In genomic region chr11:842370-843002, GRCh38 we compare ENCODE assay signal across 1 cellular context.
TF ChIP-seq lines count a peak whose summit lies in the region.

TSS of gene POLR2L (minus strand) at chr11:842529. CDS start at chr11:842508, 21 bp downstream.
TSS of gene TSPAN4 (plus strand) at chr11:842852. CDS start at chr11:850305, 7,453 bp downstream.

TF ChIP-seq in HepG2, 621 proteins besides CTCF, POLR2A, EP300 and RAD21 (continued from another document and continues in another):
- TF ChIP-seq ZSCAN31 (CRISPR knock-in tag; IDR thresholded peaks at IDR 0.05; ENCODE audit: low read depth), result no peak
- TF ChIP-seq SMARCC2 (IDR thresholded peaks at IDR 0.05), result no peak
- TF ChIP-seq TBL1XR1 (IDR thresholded peaks at IDR 0.05; ENCODE audit: borderline replicate concordance, low read length, partially characterized antibody), result no peak
- peak; percentile 78 for TF ChIP-seq HOXA9 (CRISPR knock-in tag; IDR thresholded peaks at IDR 0.05; ENCODE audit: borderline replicate concordance)
- TF ChIP-seq HMGXB3 (CRISPR knock-in tag; IDR thresholded peaks at IDR 0.05; ENCODE audit: borderline replicate concordance), result no peak
- TF ChIP-seq ZNF547 (CRISPR knock-in tag; IDR thresholded peaks at IDR 0.05), result peak; percentile 84
- no peak for TF ChIP-seq ZNF333 (CRISPR knock-in tag; IDR thresholded peaks at IDR 0.05; ENCODE audit: borderline replicate concordance)
- no peak for TF ChIP-seq ZNF30 (CRISPR knock-in tag; IDR thresholded peaks at IDR 0.05)
- TF ChIP-seq TCF7L2 (IDR thresholded peaks at IDR 0.05; ENCODE audit: low read depth, low read length), result no peak
- no peak for TF ChIP-seq ZNF335 (CRISPR knock-in tag; IDR thresholded peaks at IDR 0.05)
- 0 out of 2 replicates have a peak, but pooled peaks have one; percentile 41 for TF ChIP-seq ZBTB43 (CRISPR knock-in tag; conservative IDR thresholded peaks at IDR 0.05)
- TF ChIP-seq ZSCAN29 (CRISPR knock-in tag; conservative IDR thresholded peaks at IDR 0.05), result no peak
- no peak for TF ChIP-seq ZNF569 (CRISPR knock-in tag; IDR thresholded peaks at IDR 0.05; ENCODE audit: borderline replicate concordance)
- TF ChIP-seq ETV6 (CRISPR knock-in tag; conservative IDR thresholded peaks at IDR 0.05), result peak; percentile 46; the same call in 1 of the 2 replicates
- no peak for TF ChIP-seq GPBP1L1 (CRISPR knock-in tag; IDR thresholded peaks at IDR 0.05)
- no peak for TF ChIP-seq ZNF709 (CRISPR knock-in tag; IDR thresholded peaks at IDR 0.05)
- no peak for TF ChIP-seq MIER2 (CRISPR knock-in tag; IDR thresholded peaks at IDR 0.05)
- TF ChIP-seq ZNF232 (CRISPR knock-in tag; IDR thresholded peaks at IDR 0.05; ENCODE audit: borderline replicate concordance), result peak; percentile 45; the same call in 1 of the 2 replicates
- no peak for TF ChIP-seq ZNF597 (CRISPR knock-in tag; IDR thresholded peaks at IDR 0.05)
- no peak for TF ChIP-seq ZNF350 (CRISPR knock-in tag; IDR thresholded peaks at IDR 0.05; ENCODE audit: borderline replicate concordance, low read depth)
- TF ChIP-seq ZNF451 (CRISPR knock-in tag; IDR thresholded peaks at IDR 0.05), result peak; percentile 88
- TF ChIP-seq ZNF839 (CRISPR knock-in tag; IDR thresholded peaks at IDR 0.05; ENCODE audit: borderline replicate concordance), result no peak
- no peak for TF ChIP-seq ZNF383 (CRISPR knock-in tag; IDR thresholded peaks at IDR 0.05; ENCODE audit: borderline replicate concordance)
- no peak for TF ChIP-seq E2F1 (CRISPR knock-in tag; IDR thresholded peaks at IDR 0.05)
- no peak for TF ChIP-seq ZNF530 (CRISPR knock-in tag; IDR thresholded peaks at IDR 0.05; ENCODE audit: low read depth)
- TF ChIP-seq DDIT3 (CRISPR knock-in tag; IDR thresholded peaks at IDR 0.05), result no peak
- peak; percentile 41; the same call in 1 of the 2 replicates for TF ChIP-seq NR2C2 (CRISPR knock-in tag; IDR thresholded peaks at IDR 0.05; ENCODE audit: borderline replicate concordance)
- no peak for TF ChIP-seq BCLAF1 (IDR thresholded peaks at IDR 0.05)
- TF ChIP-seq RARG (CRISPR knock-in tag; IDR thresholded peaks at IDR 0.05; ENCODE audit: low read depth), result no peak
- TF ChIP-seq KLF13 (CRISPR knock-in tag; IDR thresholded peaks at IDR 0.05), result no peak
- peak; percentile 6; the same call in 1 of the 2 replicates for TF ChIP-seq ZNF772 (CRISPR knock-in tag; IDR thresholded peaks at IDR 0.05)
- TF ChIP-seq ADNP (CRISPR knock-in tag; IDR thresholded peaks at IDR 0.05), result no peak
- TF ChIP-seq FLYWCH1 (CRISPR knock-in tag; IDR thresholded peaks at IDR 0.05), result no peak
- TF ChIP-seq BRF2 (CRISPR knock-in tag; IDR thresholded peaks at IDR 0.05), result peak; percentile 61; the same call in 1 of the 2 replicates
- no peak for TF ChIP-seq KDM4B (CRISPR knock-in tag; IDR thresholded peaks at IDR 0.05)
- no peak for TF ChIP-seq ZNF44 (CRISPR knock-in tag; IDR thresholded peaks at IDR 0.05)
- TF ChIP-seq ATF1 (CRISPR knock-in tag; IDR thresholded peaks at IDR 0.05), result no peak
- no peak for TF ChIP-seq NR1H2 (CRISPR knock-in tag; IDR thresholded peaks at IDR 0.05; ENCODE audit: borderline replicate concordance, low read depth)
- TF ChIP-seq SNAPC5 (CRISPR knock-in tag; IDR thresholded peaks at IDR 0.05; ENCODE audit: borderline replicate concordance), result peak; percentile 70; the same call in 1 of the 2 replicates
- no peak for TF ChIP-seq CBX1 (IDR thresholded peaks at IDR 0.05; ENCODE audit: low read depth)
- TF ChIP-seq ZNF543 (CRISPR knock-in tag; IDR thresholded peaks at IDR 0.05), result no peak; the same call in 1 of the 2 replicates
- TF ChIP-seq ZNF740 (CRISPR knock-in tag; IDR thresholded peaks at IDR 0.05), result peak; percentile 78
- no peak for TF ChIP-seq TEAD3 (CRISPR knock-in tag; optimal IDR thresholded peaks at IDR 0.05; ENCODE audit: borderline replicate concordance)
- TF ChIP-seq ZEB1 (IDR thresholded peaks at IDR 0.05; ENCODE audit: insufficient replicate concordance, low read depth), result no peak
- peak; percentile 85 for TF ChIP-seq SIN3A (IDR thresholded peaks at IDR 0.05; ENCODE audit: borderline replicate concordance, low read depth, low read length)
- peak; percentile 86; the same call in 1 of the 2 replicates for TF ChIP-seq IRF9 (CRISPR knock-in tag; IDR thresholded peaks at IDR 0.05; ENCODE audit: borderline replicate concordance)
- peak; percentile 48; the same call in 1 of the 2 replicates for TF ChIP-seq ATF7 (IDR thresholded peaks at IDR 0.05)
- TF ChIP-seq ATF7 (CRISPR knock-in tag; IDR thresholded peaks at IDR 0.05), result no peak
- no peak for TF ChIP-seq RXRB (CRISPR knock-in tag; IDR thresholded peaks at IDR 0.05; ENCODE audit: borderline replicate concordance)
- TF ChIP-seq PATZ1 (CRISPR knock-in tag; IDR thresholded peaks at IDR 0.05), result no peak; the same call in 1 of the 2 replicates
- no peak for TF ChIP-seq ZNF816 (CRISPR knock-in tag; IDR thresholded peaks at IDR 0.05; ENCODE audit: borderline replicate concordance)
- TF ChIP-seq ZFP1 (CRISPR knock-in tag; IDR thresholded peaks at IDR 0.05), result no peak
